17 cellular contexts compared by ENCODE assay signal in genomic region chr12:121775501-121775900, GRCh38. TPM values are rescaled to one million over a fixed set of nuclear protein-coding genes. Genes with fewer than 3 reads are reported as not detected.
DNase-seq lines count a peak whose midpoint lies in the region; ATAC-seq and TF ChIP-seq lines count a peak whose summit lies in the region.
"Had no signal": no experiment of that assay in that cellular context is flagged by ENCODE, and none has a peak within 500 bp of the region (broad histone marks: within the 10 kb centered on the region; RNA-seq: fewer than 3 reads in every experiment).

No MANE protein-coding gene starts in this region.

- peak overlapping the region; percentile 29 for H3K27ac ChIP-seq in mesodermal cell (ENCODE audit: low read depth, low read length, severe bottlenecking)
- H3K27ac ChIP-seq: C4-2B, gastrocnemius medialis, KMS-11, neural progenitor cell had no signal

- H3K9me3 Mint-ChIP-seq in natural killer cell (no peaks in the 10 kb centered on the region), osteocyte (ENCODE audit: unreplicated experiment) (no peaks in the 10 kb centered on the region)
- no peaks in the 10 kb centered on the region for H3K9me3 Mint-ChIP-seq in natural killer cell treated with Interleukin-12 subunit alpha and Interleukin-12 subunit beta and Interleukin-15 and Interleukin-18, amount 100 ng/mL, for 72 hours
- H3K9me3 Mint-ChIP-seq: activated T-cell treated with anti-CD3 and anti-CD28 coated beads, Interleukin-2, amount 50 U/mL, for 4 hours; central memory CD8-positive, alpha-beta T cell; neural progenitor cell had no signal

- H3K4me3 Mint-ChIP-seq in natural killer cell (peak overlapping the region; percentile 28), osteocyte (ENCODE audit: unreplicated experiment) (no peak overlapping the region)
- no peak overlapping the region for H3K4me3 Mint-ChIP-seq in natural killer cell treated with Interleukin-12 subunit alpha and Interleukin-12 subunit beta and Interleukin-15 and Interleukin-18, amount 100 ng/mL, for 72 hours
- H3K4me3 Mint-ChIP-seq: activated T-cell treated with anti-CD3 and anti-CD28 coated beads, Interleukin-2, amount 50 U/mL, for 4 hours; central memory CD8-positive, alpha-beta T cell; neural progenitor cell had no signal

- H3K27me3 Mint-ChIP-seq in natural killer cell (ENCODE audit: low read depth in 2 of 2) (no peaks in the 10 kb centered on the region), osteocyte (ENCODE audit: unreplicated experiment) (no peaks in the 10 kb centered on the region)
- H3K27me3 Mint-ChIP-seq in natural killer cell treated with Interleukin-12 subunit alpha and Interleukin-12 subunit beta and Interleukin-15 and Interleukin-18, amount 100 ng/mL, for 72 hours = no peaks in the 10 kb centered on the region
- H3K27me3 Mint-ChIP-seq: central memory CD8-positive, alpha-beta T cell had no signal

- DNase-seq in natural killer cell = no peak
- DNase-seq in natural killer cell treated with Interleukin-12 subunit alpha and Interleukin-12 subunit beta and Interleukin-15 and Interleukin-18, amount 100 ng/mL, for 72 hours (ENCODE audit: low spot score) = no peak
- DNase-seq in astrocyte of the cerebellum (ENCODE audit: low read depth) = no peak
- no peak for DNase-seq in Kasumi-1 (lab: John Stamatoyannopoulos, UW)
- DNase-seq in NCI-H187 treated with DMSO at 0.1 percent for 48 hours (lab: John Stamatoyannopoulos, UW) = no peak
- DNase-seq in osteocyte (ENCODE audit: extremely low spot score, unreplicated experiment) = no peak
- DNase-seq: NCI-H2029 had no signal

- 75 to 86% methylated on average over 14 to 15 of the region's 16 CpGs for WGBS in mesodermal cell (ENCODE audit: insufficient coverage in 2 of 2), 2 experiments

- H3K4me1 Mint-ChIP-seq in natural killer cell (peaks cover 7 to 20% of the 10 kb centered on the region in 2 donors), osteocyte (ENCODE audit: unreplicated experiment) (peaks cover 12% of the 10 kb centered on the region)
- H3K4me1 Mint-ChIP-seq in natural killer cell treated with Interleukin-12 subunit alpha and Interleukin-12 subunit beta and Interleukin-15 and Interleukin-18, amount 100 ng/mL, for 72 hours (ENCODE audit: low read depth in 2 of 2) = peaks cover 0 to 4% of the 10 kb centered on the region in 2 donors

- intact Hi-C loops in natural killer cell (cut with micrococcal nuclease) = loop anchor here (5.0 kb wide), 1 partner anchor 37 kb away; no protein-coding TSS in a partner anchor

- no peak for ATAC-seq in natural killer cell
- ATAC-seq in natural killer cell treated with Interleukin-12 subunit alpha and Interleukin-12 subunit beta and Interleukin-15 and Interleukin-18, amount 100 ng/mL, for 72 hours = no peak
- no peak for ATAC-seq in HG03442 (IDR thresholded peaks at IDR 0.05; ENCODE audit: unreplicated experiment)

- H3K4me3 ChIP-seq in astrocyte of the cerebellum (ENCODE audit: low read depth, low read length) (no peak overlapping the region), mesodermal cell (ENCODE audit: extremely low read depth, insufficient read depth, low read length, poor library complexity, severe bottlenecking) (no peak overlapping the region)
- H3K4me3 ChIP-seq: gastrocnemius medialis, mucosa of descending colon, neural progenitor cell had no signal

- H3K36me3 ChIP-seq in mesodermal cell (ENCODE audit: control insufficient read depth, insufficient read depth, low read length) = peaks cover 20% of the 10 kb centered on the region
- H3K36me3 ChIP-seq: gastrocnemius medialis, neural progenitor cell had no signal

- H3K36me3 Mint-ChIP-seq in natural killer cell (no peaks in the 10 kb centered on the region), osteocyte (ENCODE audit: unreplicated experiment) (no peaks in the 10 kb centered on the region)
- no peaks in the 10 kb centered on the region for H3K36me3 Mint-ChIP-seq in natural killer cell treated with Interleukin-12 subunit alpha and Interleukin-12 subunit beta and Interleukin-15 and Interleukin-18, amount 100 ng/mL, for 72 hours
- H3K36me3 Mint-ChIP-seq: neural progenitor cell had no signal

- H3K27ac Mint-ChIP-seq in natural killer cell (no peak overlapping the region), osteocyte (ENCODE audit: unreplicated experiment) (no peak overlapping the region)
- no peak overlapping the region for H3K27ac Mint-ChIP-seq in natural killer cell treated with Interleukin-12 subunit alpha and Interleukin-12 subunit beta and Interleukin-15 and Interleukin-18, amount 100 ng/mL, for 72 hours
- H3K27ac Mint-ChIP-seq: neural progenitor cell had no signal

- H3K4me1 ChIP-seq in mesodermal cell (ENCODE audit: control insufficient read depth, insufficient read depth, low read length, poor library complexity, severe bottlenecking) = peaks cover 9% of the 10 kb centered on the region

- no peaks in the 10 kb centered on the region for H3K9me3 ChIP-seq in mesodermal cell (ENCODE audit: control insufficient read depth, low read length)
- H3K9me3 ChIP-seq: gastrocnemius medialis, mucosa of descending colon, SK-N-SH had no signal

- in situ Hi-C loops in astrocyte of the cerebellum (cut with HindIII; ENCODE audit: low sequenced_read_pairs) = no loop called here

- TF ChIP-seq CTCF in natural killer cell (IDR thresholded peaks at IDR 0.05) = no peak
- peak; percentile 1 for TF ChIP-seq CTCF in astrocyte of the cerebellum (IDR thresholded peaks at IDR 0.05; ENCODE audit: low read depth, low read length, missing control alignments)
- no peak for TF ChIP-seq CTCF in osteocyte (IDR thresholded peaks at IDR 0.05)

RNA-seq across cellular contexts. Expression of gene RHOF, which starts 18.0 kb away (rescaled TPM):
- 100 to 1,000 TPM; 146 to 201 (median 177) TPM for total RNA-seq in natural killer cell
- 10 to 100 TPM; 76.1 to 78.0 TPM for total RNA-seq in natural killer cell treated with Interleukin-12 subunit alpha and Interleukin-12 subunit beta and Interleukin-15 and Interleukin-18, amount 100 ng/mL, for 72 hours
- polyA plus RNA-seq in mesodermal cell (2013, experiment 1 of 2) = 21.6 TPM
- 20.1 TPM for polyA plus RNA-seq in mesodermal cell (2013, experiment 2 of 2)
- total RNA-seq in osteocyte = 11.3 and 11.9 TPM in 2 replicates

RNA-seq across cellular contexts. Expression of gene SETD1B, which starts 28.3 kb away (rescaled TPM):
- total RNA-seq in natural killer cell = 10 to 100 TPM; 55.1 to 57.5 (median 56.2) TPM
- total RNA-seq in natural killer cell treated with Interleukin-12 subunit alpha and Interleukin-12 subunit beta and Interleukin-15 and Interleukin-18, amount 100 ng/mL, for 72 hours = 10 to 100 TPM; 27.1 to 40.8 TPM
- 7.9 TPM for polyA plus RNA-seq in mesodermal cell (2013, experiment 1 of 2)
- 7.2 TPM for polyA plus RNA-seq in mesodermal cell (2013, experiment 2 of 2)
- total RNA-seq in osteocyte = 21.0 and 21.8 TPM in 2 replicates
